ENCODE assay signal across 11 cellular contexts in the genomic region with DNA sequence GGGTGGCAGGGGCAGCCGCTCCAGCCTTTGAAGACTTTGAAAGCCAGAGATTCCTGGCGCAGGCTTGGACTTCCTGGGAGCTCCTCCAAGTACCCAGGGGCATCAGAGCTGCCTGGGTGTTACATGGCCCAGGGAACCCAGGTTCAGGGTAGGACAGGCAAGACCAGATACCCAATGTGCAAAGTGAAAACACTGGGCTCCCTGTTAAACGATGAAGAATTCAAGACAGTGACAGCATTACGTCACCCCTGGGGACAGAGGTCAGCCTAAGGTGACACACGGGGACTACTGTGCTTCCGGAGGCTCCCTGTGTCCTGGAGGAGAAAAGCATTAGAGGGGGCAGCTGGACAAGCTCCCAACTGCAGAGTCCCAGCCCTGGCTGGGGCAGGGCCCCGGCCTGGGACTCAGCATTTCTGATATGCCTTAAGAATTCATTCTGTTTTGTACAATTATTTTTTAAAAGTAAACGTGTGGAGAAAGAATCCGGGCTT. TPM values are rescaled to one million over a fixed set of nuclear protein-coding genes. Genes with fewer than 3 reads are reported as not detected.
DNase-seq lines count a peak whose midpoint lies in the region; ATAC-seq, FAIRE-seq and TF ChIP-seq lines count a peak whose summit lies in the region.
"Had no signal": no experiment of that assay in that cellular context is flagged by ENCODE, and none has a peak within 500 bp of the region (broad histone marks: within the 10 kb centered on the region; RNA-seq: fewer than 3 reads in every experiment).

No MANE protein-coding gene starts in this region.

- H3K36me3 ChIP-seq in lower lobe of right lung: peaks cover 70% of the 10 kb centered on the region
- H3K36me3 ChIP-seq in thymus (ENCODE audit: control insufficient read depth, insufficient read depth): peaks cover 43% of the 10 kb centered on the region
- no peaks in the 10 kb centered on the region for H3K36me3 ChIP-seq in uterus

- peaks cover 66% of the 10 kb centered on the region for H3K4me1 Mint-ChIP-seq in activated T-cell treated with anti-CD3 and anti-CD28 coated beads, Interleukin-2, amount 50 U/mL, for 24 hours (ENCODE audit: low read depth)

- H3K4me1 ChIP-seq in lower lobe of right lung (peaks cover 65% of the 10 kb centered on the region), thymus (ENCODE audit: control insufficient read depth, insufficient read depth, low read length) (peaks cover 26% of the 10 kb centered on the region), uterus (no peaks in the 10 kb centered on the region)

- DNase-seq in activated T-cell treated with anti-CD3 and anti-CD28 coated beads, Interleukin-2, amount 50 U/mL, for 24 hours: no peak
- no peak for DNase-seq in activated T-cell treated with anti-CD3 and anti-CD28 coated beads, Interleukin-2, amount 50 U/mL, for 48 hours
- DNase-seq in lower lobe of right lung (no peak), uterus (no peak), NOMO-1 treated with DMSO at 0.1 percent for 48 hours (lab: John Stamatoyannopoulos, UW; ENCODE audit: unreplicated experiment) (no peak), GM12891 (ENCODE audit: insufficient read length, low spot score) (no peak)
- DNase-seq: NCI-H524 had no signal

- FAIRE-seq in GM12891 (lab: Jason Lieb, UNC): no peak
- FAIRE-seq: urothelium cell line had no signal

- H3K9me3 Mint-ChIP-seq in activated T-cell treated with anti-CD3 and anti-CD28 coated beads, Interleukin-2, amount 50 U/mL, for 24 hours: no peaks in the 10 kb centered on the region

- no peak overlapping the region for H3K4me3 Mint-ChIP-seq in activated T-cell treated with anti-CD3 and anti-CD28 coated beads, Interleukin-2, amount 50 U/mL, for 24 hours

- H3K27ac Mint-ChIP-seq in activated T-cell treated with anti-CD3 and anti-CD28 coated beads, Interleukin-2, amount 50 U/mL, for 24 hours: peak overlapping the region; percentile 84

- peaks cover 65% of the 10 kb centered on the region for H3K36me3 Mint-ChIP-seq in activated T-cell treated with anti-CD3 and anti-CD28 coated beads, Interleukin-2, amount 50 U/mL, for 24 hours (ENCODE audit: low read depth)

- H3K27me3 ChIP-seq in lower lobe of right lung (ENCODE audit: low read depth) (no peaks in the 10 kb centered on the region), thymus (ENCODE audit: control insufficient read depth, insufficient read depth) (no peaks in the 10 kb centered on the region), uterus (no peaks in the 10 kb centered on the region)

- H3K27me3 Mint-ChIP-seq in activated T-cell treated with anti-CD3 and anti-CD28 coated beads, Interleukin-2, amount 50 U/mL, for 24 hours: no peaks in the 10 kb centered on the region

- peak overlapping the region; percentile 72 for H3K4me3 ChIP-seq in lower lobe of right lung
- no peak overlapping the region for H3K4me3 ChIP-seq in thymus (ENCODE audit: low read length)
- no peak overlapping the region for H3K4me3 ChIP-seq in uterus

- ATAC-seq in lower lobe of right lung: no peak

- intact Hi-C loops in lower lobe of right lung (cut with DNase I) (no loop called here), uterus (cut with DNase I; ENCODE audit: low total_unique reads) (no loop called here)

- WGBS in thymus: 92% methylated on average over 9 of the region's 9 CpGs

- H3K27ac ChIP-seq in angular gyrus (ENCODE audit: low read depth, low read length): peak overlapping the region; percentile 68
- peak overlapping the region; percentile 33 for H3K27ac ChIP-seq in lower lobe of right lung
- peak overlapping the region; percentile 64 for H3K27ac ChIP-seq in thymus (ENCODE audit: low read depth)
- no peak overlapping the region for H3K27ac ChIP-seq in uterus

- TF ChIP-seq POLR2A in uterus (IDR thresholded peaks at IDR 0.05) (no peak), GM12891 (IDR thresholded peaks at IDR 0.05; ENCODE audit: low read depth, low read length) (no peak)

- no peak for TF ChIP-seq CTCF in lower lobe of right lung (IDR thresholded peaks at IDR 0.05)
- TF ChIP-seq CTCF in uterus (IDR thresholded peaks at IDR 0.05): no peak

- H3K9me3 ChIP-seq in lower lobe of right lung (no peaks in the 10 kb centered on the region), thymus (ENCODE audit: control insufficient read depth) (peaks cover 2% of the 10 kb centered on the region), uterus (no peaks in the 10 kb centered on the region)

TF ChIP-seq in GM12891, 5 proteins besides CTCF, POLR2A, EP300 and RAD21:
- TF ChIP-seq POLR2AphosphoS5 (IDR thresholded peaks at IDR 0.05; ENCODE audit: low read depth, low read length) (no peak), SPI1 (IDR thresholded peaks at IDR 0.05; ENCODE audit: low read depth, low read length) (no peak), TAF1 (IDR thresholded peaks at IDR 0.05; ENCODE audit: low read depth, low read length) (no peak), POU2F2 (IDR thresholded peaks at IDR 0.05; ENCODE audit: low read depth, low read length) (no peak), PAX5 (IDR thresholded peaks at IDR 0.05; ENCODE audit: insufficient read depth, low read length, severe bottlenecking) (no peak)
TF ChIP-seq in GM12891: peak in this region for 0.

RNA-seq across cellular contexts. Expression of gene ARRDC2, which starts 5.7 kb away (rescaled TPM):
- total RNA-seq in lower lobe of right lung: 89.4 TPM
- polyA plus RNA-seq in thymus: 172 TPM
- 10 to 100 TPM; 18.7 to 77.9 (median 43.1) TPM for total RNA-seq in uterus
- polyA plus RNA-seq in GM12891 (2012; ENCODE audit: low read depth, missing spikeins): 3.6 TPM

RNA-seq across cellular contexts. Expression of gene KCNN1, which starts 46.8 kb away (rescaled TPM):
- total RNA-seq in lower lobe of right lung (not detected), uterus (1 to 10 TPM in 1 of 4 donors, not detected in 3; 1.9 TPM)
- polyA plus RNA-seq in thymus: 0.27 TPM
- polyA plus RNA-seq in GM12891 (2012; ENCODE audit: low read depth, missing spikeins): 2.6 TPM
- total RNA-seq: epithelial cell of proximal tubule had no signal

Comparison
In these comparisons a context has a peak if more than half of its experiments do, and no peak if none do; other contexts are left out.
1. H3K27ac ChIP-seq: peak in angular gyrus (single experiment), lower lobe of right lung (single experiment) and thymus (single experiment); none in uterus (0 of 2).